ENCODE assay signal across 17 cellular contexts in genomic region chr6:63554782-63555181, GRCh38.
"Had no signal": no experiment of that assay in that cellular context is flagged by ENCODE, and none has a peak within 500 bp of the region (broad histone marks: within the 10 kb centered on the region; RNA-seq: fewer than 3 reads in every experiment).

No MANE protein-coding gene starts in this region.

- H3K4me1 ChIP-seq: sigmoid colon had no signal

- DNase-seq: colonic mucosa; dermis blood vessel endothelial cell; erythroblast; heart right ventricle; hypothalamus; mucosa of descending colon; naive thymus-derived CD8-positive, alpha-beta T cell; sigmoid colon; small intestine; stimulated activated CD4-positive, alpha-beta T cell treated with anti-CD3 and anti-CD28 coated beads, Interleukin-12 subunit alpha, Interleukin-12 subunit beta, amount 100 ng/mL, for 4 hours; stimulated activated naive CD4-positive, alpha-beta T cell; stomach; substantia nigra; transverse colon had no signal

- H3K36me3 ChIP-seq: colonic mucosa, heart right ventricle, neutrophil, sigmoid colon, stomach, thoracic aorta, transverse colon had no signal

- H3K27me3 ChIP-seq: colonic mucosa, neutrophil, sigmoid colon, stomach, transverse colon had no signal

- H3K27ac ChIP-seq: colonic mucosa, heart right ventricle, neutrophil, sigmoid colon, thoracic aorta had no signal

- ATAC-seq: heart right ventricle; left lobe of liver; mucosa of descending colon; naive thymus-derived CD8-positive, alpha-beta T cell had no signal

- H3K9me3 ChIP-seq: colonic mucosa, mucosa of descending colon, neutrophil, sigmoid colon, stomach, thoracic aorta, transverse colon had no signal

- H3K4me3 ChIP-seq: colonic mucosa, heart right ventricle, mucosa of descending colon, sigmoid colon, stomach, thoracic aorta, transverse colon had no signal
